Comparison of ENCODE assay signal across 25 cellular contexts in the genomic region with DNA sequence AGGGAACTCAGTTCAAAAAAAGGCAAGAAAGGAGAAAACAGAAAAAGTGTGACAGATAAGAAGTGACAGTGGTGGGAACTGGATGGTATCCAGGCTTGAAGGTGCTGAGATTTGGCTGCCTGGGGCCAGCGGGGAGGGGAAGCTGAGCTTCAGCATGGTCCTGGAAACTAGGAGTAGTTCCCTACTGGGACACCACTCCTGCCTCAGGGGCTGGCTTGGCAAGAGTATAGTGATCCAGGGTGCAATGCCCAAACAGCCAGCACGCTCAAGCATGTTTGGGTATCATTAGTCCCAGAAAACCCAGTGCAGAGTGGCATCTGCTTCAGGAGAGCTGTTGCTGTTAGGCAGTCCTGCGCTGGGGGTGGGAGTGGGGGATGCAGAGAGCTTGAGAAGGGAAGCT.
"Had no signal": no experiment of that assay in that cellular context is flagged by ENCODE, and none has a peak within 500 bp of the region (broad histone marks: within the 10 kb centered on the region; RNA-seq: fewer than 3 reads in every experiment).

No MANE protein-coding gene starts in this region.

- ATAC-seq: activated CD8-positive, alpha-beta T cell treated with anti-CD3 and anti-CD28 coated beads for 36 hours; left lung; naive thymus-derived CD8-positive, alpha-beta T cell; upper lobe of right lung had no signal

- H3K36me3 ChIP-seq: left lung, neutrophil, ovary, prostate gland, upper lobe of right lung had no signal

- H3K4me3 Mint-ChIP-seq: activated CD4-positive, alpha-beta T cell treated with anti-CD3 and anti-CD28 coated beads, Interleukin-2, amount 10 ng/mL, durations not matched to agents 7 days and 5 days; activated CD8-positive, alpha-beta T cell treated with anti-CD3 and anti-CD28 coated beads for 36 hours; activated naive CD4-positive, alpha-beta T cell treated with anti-CD3 and anti-CD28 coated beads, Interleukin-2, amount 50 U/mL, for 24 hours; activated T-helper 1 cell treated with anti-CD3 and anti-CD28 coated beads, Interleukin-12 subunit alpha, Interleukin-12 subunit beta, Interleukin-2, Interleukin-4 antibody, amounts not matched to agents 30 ng/mL and 10 ng/mL and 1 ng/mL, durations not matched to agents 14 hours and 24 hours and 36 hours; brain; immature natural killer cell; mesothelial cell of epicardium; naive thymus-derived CD8-positive, alpha-beta T cell; T-helper 2 cell treated with Interferon-gamma antibody and Interleukin-4, amounts not matched to agents 5 μg/mL and 100 μg/mL, for 36 hours had no signal

- H3K27me3 ChIP-seq: hepatocyte, left lung, neutrophil, ovary, upper lobe of right lung had no signal

- H3K27ac ChIP-seq: hepatocyte, left lung, neutrophil, ovary, prostate gland, upper lobe of right lung, VCaP had no signal

- H3K4me3 ChIP-seq: hepatocyte, left lung, lung, ovary, prostate gland, upper lobe of right lung had no signal

- H3K27me3 Mint-ChIP-seq: activated CD4-positive, alpha-beta T cell treated with anti-CD3 and anti-CD28 coated beads, Interleukin-2, amount 10 ng/mL, durations not matched to agents 7 days and 5 days; activated naive CD4-positive, alpha-beta T cell treated with anti-CD3 and anti-CD28 coated beads, Interleukin-2, amount 50 U/mL, for 24 hours had no signal

- H3K4me1 ChIP-seq: left lung, prostate gland, upper lobe of right lung had no signal

- H3K9me3 ChIP-seq: left lung, neutrophil, ovary, prostate gland, upper lobe of right lung had no signal

- H3K4me1 Mint-ChIP-seq: activated CD4-positive, alpha-beta T cell treated with anti-CD3 and anti-CD28 coated beads, Interleukin-2, amount 10 ng/mL, durations not matched to agents 7 days and 5 days; activated naive CD4-positive, alpha-beta T cell treated with anti-CD3 and anti-CD28 coated beads, Interleukin-2, amount 50 U/mL, for 24 hours; immature natural killer cell; naive thymus-derived CD8-positive, alpha-beta T cell had no signal

- H3K27ac Mint-ChIP-seq: activated CD4-positive, alpha-beta T cell treated with anti-CD3 and anti-CD28 coated beads, Interleukin-2, amount 10 ng/mL, durations not matched to agents 7 days and 5 days; activated CD8-positive, alpha-beta T cell treated with anti-CD3 and anti-CD28 coated beads for 36 hours; activated naive CD4-positive, alpha-beta T cell treated with anti-CD3 and anti-CD28 coated beads, Interleukin-2, amount 50 U/mL, for 24 hours; activated T-helper 1 cell treated with anti-CD3 and anti-CD28 coated beads, Interleukin-12 subunit alpha, Interleukin-12 subunit beta, Interleukin-2, Interleukin-4 antibody, amounts not matched to agents 30 ng/mL and 10 ng/mL and 1 ng/mL, durations not matched to agents 14 hours and 24 hours and 36 hours; brain; immature natural killer cell; mesothelial cell of epicardium; naive thymus-derived CD8-positive, alpha-beta T cell; T-helper 2 cell treated with Interferon-gamma antibody and Interleukin-4, amounts not matched to agents 5 μg/mL and 100 μg/mL, for 36 hours had no signal

- H3K9me3 Mint-ChIP-seq: activated CD4-positive, alpha-beta T cell treated with anti-CD3 and anti-CD28 coated beads, Interleukin-2, amount 10 ng/mL, durations not matched to agents 7 days and 5 days; activated CD8-positive, alpha-beta T cell treated with anti-CD3 and anti-CD28 coated beads for 36 hours; activated naive CD4-positive, alpha-beta T cell treated with anti-CD3 and anti-CD28 coated beads, Interleukin-2, amount 50 U/mL, for 24 hours; activated T-helper 1 cell treated with anti-CD3 and anti-CD28 coated beads, Interleukin-12 subunit alpha, Interleukin-12 subunit beta, Interleukin-2, Interleukin-4 antibody, amounts not matched to agents 30 ng/mL and 10 ng/mL and 1 ng/mL, durations not matched to agents 14 hours and 24 hours and 36 hours; immature natural killer cell; naive thymus-derived CD8-positive, alpha-beta T cell; T-helper 2 cell treated with Interferon-gamma antibody and Interleukin-4, amounts not matched to agents 5 μg/mL and 100 μg/mL, for 36 hours had no signal

- DNase-seq: activated CD4-positive, alpha-beta T cell treated with anti-CD3 and anti-CD28 coated beads, Interleukin-2, amount 10 ng/mL, durations not matched to agents 7 days and 5 days; activated CD4-positive, CD25-positive, alpha-beta regulatory T cell treated with anti-CD3 and anti-CD28 coated beads, Interleukin-2, amount 50 U/mL, for 72 hours; activated CD8-positive, alpha-beta T cell treated with anti-CD3 and anti-CD28 coated beads for 36 hours; activated gamma-delta T cell; anterior cingulate cortex; erythroblast; foreskin fibroblast; immature natural killer cell; kidney glomerular epithelial cell; left lung; naive thymus-derived CD8-positive, alpha-beta T cell; ovary; stimulated activated CD4-positive, alpha-beta T cell treated with anti-CD3 and anti-CD28 coated beads, Interleukin-2, amount 100 ng/mL, for 48 hours; stimulated activated naive CD4-positive, alpha-beta T cell; upper lobe of right lung had no signal
